Comparison of ENCODE assay signal across 1 cellular context in the genomic region with DNA sequence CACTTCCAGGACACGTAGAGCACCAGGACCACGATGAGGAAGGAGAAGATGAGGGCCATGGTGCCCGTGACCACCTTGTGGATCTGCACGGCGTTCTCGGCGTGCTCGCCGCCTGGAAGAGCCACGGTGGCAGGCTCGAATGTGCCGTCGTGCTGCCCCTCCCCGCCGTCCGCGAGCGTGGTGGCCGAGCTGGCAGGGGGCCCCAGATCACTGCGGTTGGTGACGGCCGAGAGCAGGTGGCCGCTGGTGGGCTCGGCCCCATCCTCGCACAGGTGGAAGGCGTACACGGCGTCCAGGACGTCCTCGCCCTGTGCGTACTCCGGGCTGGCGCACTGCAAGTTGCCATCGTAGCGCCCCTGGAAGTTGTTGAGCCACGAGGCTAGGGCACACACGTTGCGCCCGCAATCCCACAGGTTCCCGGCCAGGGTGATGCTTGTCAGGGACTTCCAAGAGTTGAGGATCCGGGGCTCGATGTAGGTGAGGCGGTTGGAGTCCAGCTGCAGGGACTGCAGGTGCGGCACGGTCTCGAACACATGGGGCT.
TF ChIP-seq lines count a peak whose summit lies in the region.

No MANE protein-coding gene starts in this region.

TF ChIP-seq in GM23338, 12 proteins besides CTCF, POLR2A, EP300 and RAD21 (continued from another document):
- TF ChIP-seq, protein P1, sequence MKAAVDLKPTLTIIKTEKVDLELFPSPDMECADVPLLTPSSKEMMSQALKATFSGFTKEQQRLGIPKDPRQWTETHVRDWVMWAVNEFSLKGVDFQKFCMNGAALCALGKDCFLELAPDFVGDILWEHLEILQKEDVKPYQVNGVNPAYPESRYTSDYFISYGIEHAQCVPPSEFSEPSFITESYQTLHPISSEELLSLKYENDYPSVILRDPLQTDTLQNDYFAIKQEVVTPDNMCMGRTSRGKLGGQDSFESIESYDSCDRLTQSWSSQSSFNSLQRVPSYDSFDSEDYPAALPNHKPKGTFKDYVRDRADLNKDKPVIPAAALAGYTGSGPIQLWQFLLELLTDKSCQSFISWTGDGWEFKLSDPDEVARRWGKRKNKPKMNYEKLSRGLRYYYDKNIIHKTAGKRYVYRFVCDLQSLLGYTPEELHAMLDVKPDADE (IDR thresholded peaks at IDR 0.05), result no peak
- TF ChIP-seq, protein P2, sequence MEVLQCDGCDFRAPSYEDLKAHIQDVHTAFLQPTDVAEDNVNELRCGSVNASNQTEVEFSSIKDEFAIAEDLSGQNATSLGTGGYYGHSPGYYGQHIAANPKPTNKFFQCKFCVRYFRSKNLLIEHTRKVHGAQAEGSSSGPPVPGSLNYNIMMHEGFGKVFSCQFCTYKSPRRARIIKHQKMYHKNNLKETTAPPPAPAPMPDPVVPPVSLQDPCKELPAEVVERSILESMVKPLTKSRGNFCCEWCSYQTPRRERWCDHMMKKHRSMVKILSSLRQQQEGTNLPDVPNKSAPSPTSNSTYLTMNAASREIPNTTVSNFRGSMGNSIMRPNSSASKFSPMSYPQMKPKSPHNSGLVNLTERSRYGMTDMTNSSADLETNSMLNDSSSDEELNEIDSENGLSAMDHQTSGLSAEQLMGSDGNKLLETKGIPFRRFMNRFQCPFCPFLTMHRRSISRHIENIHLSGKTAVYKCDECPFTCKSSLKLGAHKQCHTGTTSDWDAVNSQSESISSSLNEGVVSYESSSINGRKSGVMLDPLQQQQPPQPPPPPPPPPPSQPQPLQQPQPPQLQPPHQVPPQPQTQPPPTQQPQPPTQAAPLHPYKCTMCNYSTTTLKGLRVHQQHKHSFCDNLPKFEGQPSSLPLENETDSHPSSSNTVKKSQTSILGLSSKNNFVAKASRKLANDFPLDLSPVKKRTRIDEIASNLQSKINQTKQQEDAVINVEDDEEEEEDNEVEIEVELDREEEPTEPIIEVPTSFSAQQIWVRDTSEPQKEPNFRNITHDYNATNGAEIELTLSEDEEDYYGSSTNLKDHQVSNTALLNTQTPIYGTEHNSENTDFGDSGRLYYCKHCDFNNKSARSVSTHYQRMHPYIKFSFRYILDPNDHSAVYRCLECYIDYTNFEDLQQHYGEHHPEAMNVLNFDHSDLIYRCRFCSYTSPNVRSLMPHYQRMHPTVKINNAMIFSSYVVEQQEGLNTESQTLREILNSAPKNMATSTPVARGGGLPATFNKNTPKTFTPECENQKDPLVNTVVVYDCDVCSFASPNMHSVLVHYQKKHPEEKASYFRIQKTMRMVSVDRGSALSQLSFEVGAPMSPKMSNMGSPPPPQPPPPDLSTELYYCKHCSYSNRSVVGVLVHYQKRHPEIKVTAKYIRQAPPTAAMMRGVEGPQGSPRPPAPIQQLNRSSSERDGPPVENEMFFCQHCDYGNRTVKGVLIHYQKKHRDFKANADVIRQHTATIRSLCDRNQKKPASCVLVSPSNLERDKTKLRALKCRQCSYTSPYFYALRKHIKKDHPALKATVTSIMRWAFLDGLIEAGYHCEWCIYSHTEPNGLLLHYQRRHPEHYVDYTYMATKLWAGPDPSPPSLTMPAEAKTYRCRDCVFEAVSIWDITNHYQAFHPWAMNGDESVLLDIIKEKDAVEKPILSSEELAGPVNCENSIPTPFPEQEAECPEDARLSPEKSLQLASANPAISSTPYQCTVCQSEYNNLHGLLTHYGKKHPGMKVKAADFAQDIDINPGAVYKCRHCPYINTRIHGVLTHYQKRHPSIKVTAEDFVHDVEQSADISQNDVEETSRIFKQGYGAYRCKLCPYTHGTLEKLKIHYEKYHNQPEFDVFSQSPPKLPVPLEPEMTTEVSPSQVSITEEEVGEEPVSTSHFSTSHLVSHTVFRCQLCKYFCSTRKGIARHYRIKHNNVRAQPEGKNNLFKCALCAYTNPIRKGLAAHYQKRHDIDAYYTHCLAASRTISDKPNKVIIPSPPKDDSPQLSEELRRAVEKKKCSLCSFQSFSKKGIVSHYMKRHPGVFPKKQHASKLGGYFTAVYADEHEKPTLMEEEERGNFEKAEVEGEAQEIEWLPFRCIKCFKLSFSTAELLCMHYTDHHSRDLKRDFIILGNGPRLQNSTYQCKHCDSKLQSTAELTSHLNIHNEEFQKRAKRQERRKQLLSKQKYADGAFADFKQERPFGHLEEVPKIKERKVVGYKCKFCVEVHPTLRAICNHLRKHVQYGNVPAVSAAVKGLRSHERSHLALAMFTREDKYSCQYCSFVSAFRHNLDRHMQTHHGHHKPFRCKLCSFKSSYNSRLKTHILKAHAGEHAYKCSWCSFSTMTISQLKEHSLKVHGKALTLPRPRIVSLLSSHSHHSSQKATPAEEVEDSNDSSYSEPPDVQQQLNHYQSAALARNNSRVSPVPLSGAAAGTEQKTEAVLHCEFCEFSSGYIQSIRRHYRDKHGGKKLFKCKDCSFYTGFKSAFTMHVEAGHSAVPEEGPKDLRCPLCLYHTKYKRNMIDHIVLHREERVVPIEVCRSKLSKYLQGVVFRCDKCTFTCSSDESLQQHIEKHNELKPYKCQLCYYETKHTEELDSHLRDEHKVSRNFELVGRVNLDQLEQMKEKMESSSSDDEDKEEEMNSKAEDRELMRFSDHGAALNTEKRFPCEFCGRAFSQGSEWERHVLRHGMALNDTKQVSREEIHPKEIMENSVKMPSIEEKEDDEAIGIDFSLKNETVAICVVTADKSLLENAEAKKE (CRISPR knock-in tag; IDR thresholded peaks at IDR 0.05), result no peak
